Comparison of ENCODE assay signal across 11 cellular contexts in genomic region chr9:113853333-113853732, GRCh38. TPM values are rescaled to one million over a fixed set of nuclear protein-coding genes. Genes with fewer than 3 reads are reported as not detected.
DNase-seq lines count a peak whose midpoint lies in the region; ATAC-seq, FAIRE-seq and TF ChIP-seq lines count a peak whose summit lies in the region.
"Had no signal": no experiment of that assay in that cellular context is flagged by ENCODE, and none has a peak within 500 bp of the region (broad histone marks: within the 10 kb centered on the region; RNA-seq: fewer than 3 reads in every experiment).

No MANE protein-coding gene starts in this region.

- RAD21 ChIA-PET in GM12878 (lab: Charles Lee; ENCODE audit: unreplicated experiment) = no interaction called here

- peak; percentile 26 for DNase-seq in Calu3
- no peak for DNase-seq in HFFc6
- DNase-seq in GM12878 (ENCODE audit: low read depth, low spot score) = no peak
- no peak for DNase-seq in activated naive CD4-positive, alpha-beta T cell treated with anti-CD3 and anti-CD28 coated beads for 36 hours
- no peak for DNase-seq in urothelium cell line (ENCODE audit: low spot score)
- DNase-seq: activated naive CD8-positive, alpha-beta T cell treated with anti-CD3 and anti-CD28 coated beads for 36 hours; NCI-H1092 treated with DMSO at 0.1 percent for 48 hours had no signal

- 0% methylated on average over 2 of the region's 2 CpGs for whole genome bisulfite sequencing in GM12878 (ENCODE audit: insufficient coverage, insufficient replicate concordance, low lambda C conversion rate, missing lambda C conversion rate)
- 55% methylated on average over 2 of the region's 2 CpGs for WGBS in liver

- peaks cover 14% of the 10 kb centered on the region for H3K4me1 Mint-ChIP-seq in Calu3 (ENCODE audit: low read depth, unreplicated experiment)
- no peaks in the 10 kb centered on the region for H3K4me1 Mint-ChIP-seq in HFFc6 (ENCODE audit: low read depth)
- peaks cover 9% of the 10 kb centered on the region for H3K4me1 Mint-ChIP-seq in activated naive CD4-positive, alpha-beta T cell treated with anti-CD3 and anti-CD28 coated beads for 36 hours (ENCODE audit: low read depth)
- H3K4me1 Mint-ChIP-seq: activated naive CD8-positive, alpha-beta T cell treated with anti-CD3 and anti-CD28 coated beads for 36 hours had no signal

- no peaks in the 10 kb centered on the region for H4K20me1 ChIP-seq in GM12878 (ENCODE audit: control insufficient read depth, insufficient read depth)

- H3K27ac Mint-ChIP-seq in Calu3 (ENCODE audit: unreplicated experiment) = no peak overlapping the region
- H3K27ac Mint-ChIP-seq in HFFc6 = no peak overlapping the region
- no peak overlapping the region for H3K27ac Mint-ChIP-seq in activated naive CD4-positive, alpha-beta T cell treated with anti-CD3 and anti-CD28 coated beads for 36 hours
- H3K27ac Mint-ChIP-seq: activated naive CD8-positive, alpha-beta T cell treated with anti-CD3 and anti-CD28 coated beads for 36 hours had no signal

- POLR2A ChIA-PET in GM12878 (lab: Charles Lee) = no interaction called here

- SMC1A ChIA-PET in GM12878 (lab: Charles Lee; ENCODE audit: uncharacterized antibody, unreplicated experiment) = interaction anchor here (0.7 kb wide), 1 partner anchor 288 kb away, joined by 3 read pairs; no protein-coding TSS in a partner anchor

- no peak overlapping the region for H3K27ac ChIP-seq in GM12878 (ENCODE audit: control insufficient read depth, insufficient read depth)
- H3K27ac ChIP-seq in liver (ENCODE audit: low read depth in 1 of 2, low read length in 2 of 2) = no peak overlapping the region

- no peak overlapping the region for H2AFZ ChIP-seq in GM12878 (ENCODE audit: control insufficient read depth, low read depth, low read length)

- no peaks in the 10 kb centered on the region for H3K27me3 ChIP-seq in GM12878 (replicated peaks in 1 of 2; ENCODE audit: control insufficient read depth in 2 of 2, insufficient read depth in 2 of 2, low read length in 1 of 2)
- H3K27me3 ChIP-seq in liver (ENCODE audit: control insufficient read depth in 4 of 4, insufficient read depth in 4 of 4, low read length in 3 of 4) = no peaks in the 10 kb centered on the region

- H3K27me3 Mint-ChIP-seq in Calu3 (ENCODE audit: unreplicated experiment) (no peaks in the 10 kb centered on the region), HFFc6 (ENCODE audit: insufficient read depth) (peaks cover 12% of the 10 kb centered on the region)
- peaks cover 9% of the 10 kb centered on the region for H3K27me3 Mint-ChIP-seq in activated naive CD4-positive, alpha-beta T cell treated with anti-CD3 and anti-CD28 coated beads for 36 hours (ENCODE audit: low read depth)

- no peaks in the 10 kb centered on the region for H3K79me2 ChIP-seq in GM12878 (ENCODE audit: control insufficient read depth, insufficient read depth, low read length)

- TF ChIP-seq POLR2A in GM12878 (IDR thresholded peaks at IDR 0.05; ENCODE audit: low read depth, low read length) = no peak

- CTCF ChIA-PET in Calu3 (lab: Charles Lee) (no interaction called here), GM12878 (lab: Yijun Ruan, JAX) (interaction anchor here (0.8 kb wide), 1 partner anchor 8 kb away, joined by 4 read pairs; no protein-coding TSS in a partner anchor)
- CTCF ChIA-PET in activated naive CD4-positive, alpha-beta T cell treated with anti-CD3 and anti-CD28 coated beads for 36 hours (lab: Charles Lee) = no interaction called here

- TF ChIP-seq RAD21 in GM12878 (IDR thresholded peaks at IDR 0.05; ENCODE audit: insufficient read depth, low read depth, low read length) = no peak
- TF ChIP-seq RAD21 in liver (IDR thresholded peaks at IDR 0.05) = peak; percentile 88 to 89

- H3K4me3 ChIP-seq in GM12878 (no peak overlapping the region), liver (ENCODE audit: low read depth in 1 of 3, low read length in 3 of 3) (no peak overlapping the region)

- in situ Hi-C loops in GM12878 (cut with MboI) = no loop called here

- H3K9me3 ChIP-seq in GM12878 (replicated peaks; ENCODE audit: control insufficient read depth, insufficient read depth, low read length) (no peaks in the 10 kb centered on the region), liver (ENCODE audit: control insufficient read depth in 4 of 4, low read length in 3 of 4) (no peaks in the 10 kb centered on the region)

- H3K9me3 Mint-ChIP-seq in Calu3 (ENCODE audit: low read depth, unreplicated experiment) (no peaks in the 10 kb centered on the region), HFFc6 (peaks cover 10% of the 10 kb centered on the region)
- H3K9me3 Mint-ChIP-seq in activated naive CD4-positive, alpha-beta T cell treated with anti-CD3 and anti-CD28 coated beads for 36 hours = peaks cover 14% of the 10 kb centered on the region

- TF ChIP-seq CTCF in Calu3 (IDR thresholded peaks at IDR 0.05; ENCODE audit: unreplicated experiment) = peak; percentile 36
- peak; percentile 75 for TF ChIP-seq CTCF in HFFc6 (IDR thresholded peaks at IDR 0.05)
- peak; percentile 29 to 54 (median 41); a peak in 5 of 6 replicates for TF ChIP-seq CTCF in GM12878 (IDR thresholded peaks at IDR 0.05 in 2 of 3, conservative IDR thresholded peaks at IDR 0.05 in 1 of 3; ENCODE audit: control insufficient read depth in 2 of 3, extremely low read depth in 1 of 3, insufficient read depth in 1 of 3, low read depth in 3 of 3, low read length in 3 of 3)
- TF ChIP-seq CTCF in liver (IDR thresholded peaks at IDR 0.05; ENCODE audit: low read depth, low read length, missing input control) = peak; percentile 69

- H3K36me3 Mint-ChIP-seq in Calu3 (ENCODE audit: insufficient read depth, unreplicated experiment) (peaks cover 3% of the 10 kb centered on the region), HFFc6 (ENCODE audit: low read depth) (peaks cover 10% of the 10 kb centered on the region)
- H3K36me3 Mint-ChIP-seq in activated naive CD4-positive, alpha-beta T cell treated with anti-CD3 and anti-CD28 coated beads for 36 hours (ENCODE audit: low read depth) = peaks cover 2% of the 10 kb centered on the region

- intact Hi-C loops in Calu3 (cut with micrococcal nuclease; ENCODE audit: unreplicated experiment) (no loop called here), GM12878 (cut with micrococcal nuclease; ENCODE audit: unreplicated experiment) (no loop called here)
- intact Hi-C loops in activated naive CD4-positive, alpha-beta T cell treated with anti-CD3 and anti-CD28 coated beads for 36 hours (cut with micrococcal nuclease) = no loop called here

- no peak overlapping the region for H3K9ac ChIP-seq in GM12878 (ENCODE audit: control insufficient read depth, insufficient read depth, low read length)
- H3K9ac ChIP-seq in liver (ENCODE audit: low read depth in 1 of 2, low read length in 2 of 2) = no peak overlapping the region

- BruUV-seq in Calu3 (replicated peaks; lab: Mats Ljungman, UMichigan) = no TSS peak
- no TSS peak for BruUV-seq in GM12878 (replicated peaks; lab: Mats Ljungman, UMichigan)

- FAIRE-seq in GM12878 (lab: Jason Lieb, UNC) = no peak
- no peak for FAIRE-seq in urothelium cell line (lab: Jason Lieb, UNC)
- FAIRE-seq: TTC549 had no signal

- H3K4me2 ChIP-seq in GM12878 (ENCODE audit: control insufficient read depth, insufficient read depth) = no peak overlapping the region

- H3K36me3 ChIP-seq in GM12878 (ENCODE audit: control insufficient read depth in 2 of 2, insufficient read depth in 2 of 2, low read length in 1 of 2) = no peaks in the 10 kb centered on the region
- H3K36me3 ChIP-seq in liver (ENCODE audit: control insufficient read depth in 4 of 4, insufficient read depth in 3 of 4, low read depth in 1 of 4, low read length in 3 of 4) = no peaks in the 10 kb centered on the region

- peak; percentile 53; the same call in 2 of the 3 replicates for ATAC-seq in GM12878
- no peak for ATAC-seq in GM21723 (IDR thresholded peaks at IDR 0.05; ENCODE audit: unreplicated experiment)
- ATAC-seq in HG03342 (IDR thresholded peaks at IDR 0.05; ENCODE audit: unreplicated experiment) = no peak

- no peak for TF ChIP-seq EP300 in GM12878 (IDR thresholded peaks at IDR 0.05; ENCODE audit: borderline replicate concordance in 1 of 2, control insufficient read depth in 1 of 2, low read depth in 2 of 2, low read length in 2 of 2)

- H3K4me1 ChIP-seq in GM12878 (ENCODE audit: control insufficient read depth, insufficient read depth, low read length) (no peaks in the 10 kb centered on the region), liver (ENCODE audit: control insufficient read depth in 4 of 4, insufficient read depth in 4 of 4, low read length in 3 of 4) (peaks cover 0 to 4% (median 3%) of the 10 kb centered on the region in 4 donors)

- H3K4me3 Mint-ChIP-seq in Calu3 (ENCODE audit: low read depth, unreplicated experiment) = no peak overlapping the region
- no peak overlapping the region for H3K4me3 Mint-ChIP-seq in HFFc6
- no peak overlapping the region for H3K4me3 Mint-ChIP-seq in activated naive CD4-positive, alpha-beta T cell treated with anti-CD3 and anti-CD28 coated beads for 36 hours
- H3K4me3 Mint-ChIP-seq: activated naive CD8-positive, alpha-beta T cell treated with anti-CD3 and anti-CD28 coated beads for 36 hours had no signal

TF ChIP-seq in liver, 16 proteins besides CTCF, POLR2A, EP300 and RAD21 (continues in another document):
- no peak for TF ChIP-seq GABPA (IDR thresholded peaks at IDR 0.05 in 1 of 2, conservative IDR thresholded peaks at IDR 0.05 in 1 of 2)

RNA-seq across cellular contexts. Expression of gene ZNF618, which starts 22.8 kb away (rescaled TPM):
- total RNA-seq in Calu3 (2022) (18.0 and 20.3 TPM in 2 replicates), GM12878 (2014; rRNA removed) (0.06 TPM in 1 of 2 replicates, not detected in the other), GM12878 (2014; rRNA removed; fragmentation: Illumina TruSeq; extraction: Trizol) (not detected in 2 replicates), GM12878 (2021) (0.08 TPM in 2 replicates), liver (1 to 10 TPM; 3.7 to 6.5 TPM)
- 10 to 100 TPM in 4 of 6 experiments, 1 to 10 TPM in 2; 9.4 to 13.6 (median 11.5) TPM for total RNA-seq in HFFc6 (2021; fragmentation: NEBNext Ultra II Directional; extraction: Animal tissue kit (Norgen Biotek cat#: 25700))
- total RNA-seq in GM12878 (2013; cell fraction: nucleolus; rRNA removed) = not detected in 2 replicates
- not detected for polyA plus RNA-seq in GM12878 (2011; ENCODE audit: low read depth)
- polyA plus RNA-seq in GM12878 (2011; rRNA removed) (0.24 and 0.26 TPM in 2 replicates), GM12878 (2014; fragmentation: Illumina TruSeq; extraction: Trizol) (0.01 TPM in 1 of 2 replicates, not detected in the other), GM12878 (2014; fragmentation: Nextera tagmentation; extraction: Ambion mirVana) (under 1 TPM in 1 of 2 experiments, not detected in 1; 0.02 TPM), GM12878 (2014; rRNA removed) (0.01 and 0.04 TPM in 2 replicates), GM12878 (2016; fragmentation: Nextera tagmentation; extraction: Ambion mirVana) (under 1 TPM; 0.06 to 0.07 TPM), liver (1 to 10 TPM; 2.2 to 3.7 TPM)
- 0.47 and 0.54 TPM in 2 replicates for polyA plus RNA-seq in GM12878 (2011; cell fraction: cytosol; rRNA removed)
- 1.3 and 1.6 TPM in 2 replicates for polyA plus RNA-seq in GM12878 (2011; cell fraction: nucleus; rRNA removed)
- polyA plus RNA-seq in GM12878 (2012) = 0.01 and 0.04 TPM in 2 replicates
- 0.22 and 0.57 TPM in 2 replicates for polyA minus RNA-seq in GM12878 (2011; rRNA and poly(A)+ RNA removed)
- polyA minus RNA-seq in GM12878 (2011; cell fraction: cytosol; rRNA and poly(A)+ RNA removed) = 0.31 and 0.40 TPM in 2 replicates
- polyA minus RNA-seq in GM12878 (2011; cell fraction: nucleus; rRNA and poly(A)+ RNA removed) = 0.60 and 1.1 TPM in 2 replicates
- total RNA-seq in activated naive CD4-positive, alpha-beta T cell treated with anti-CD3 and anti-CD28 coated beads for 36 hours = under 1 TPM; 0.02 to 0.10 TPM

Comparison
In these comparisons a context has a peak if more than half of its experiments do, and no peak if none do; other contexts are left out.
1. RNA of gene ZNF618, which starts 22.8 kb away (total RNA-seq): 18.0 to 20.3 TPM in Calu3, 9.4 to 13.6 TPM in HFFc6 and 3.7 to 6.5 TPM in liver; 0.02 to 0.10 TPM in activated naive CD4-positive, alpha-beta T cell treated with anti-CD3 and anti-CD28 coated beads for 36 hours and 0.06 to 0.08 TPM in GM12878; every median in the first group is over 4 times any median in the second.
2. Peak in every context shown above with its lines, with median percentiles within 50 percentile points of each other: CTCF ChIP-seq.